In the genomic region with DNA sequence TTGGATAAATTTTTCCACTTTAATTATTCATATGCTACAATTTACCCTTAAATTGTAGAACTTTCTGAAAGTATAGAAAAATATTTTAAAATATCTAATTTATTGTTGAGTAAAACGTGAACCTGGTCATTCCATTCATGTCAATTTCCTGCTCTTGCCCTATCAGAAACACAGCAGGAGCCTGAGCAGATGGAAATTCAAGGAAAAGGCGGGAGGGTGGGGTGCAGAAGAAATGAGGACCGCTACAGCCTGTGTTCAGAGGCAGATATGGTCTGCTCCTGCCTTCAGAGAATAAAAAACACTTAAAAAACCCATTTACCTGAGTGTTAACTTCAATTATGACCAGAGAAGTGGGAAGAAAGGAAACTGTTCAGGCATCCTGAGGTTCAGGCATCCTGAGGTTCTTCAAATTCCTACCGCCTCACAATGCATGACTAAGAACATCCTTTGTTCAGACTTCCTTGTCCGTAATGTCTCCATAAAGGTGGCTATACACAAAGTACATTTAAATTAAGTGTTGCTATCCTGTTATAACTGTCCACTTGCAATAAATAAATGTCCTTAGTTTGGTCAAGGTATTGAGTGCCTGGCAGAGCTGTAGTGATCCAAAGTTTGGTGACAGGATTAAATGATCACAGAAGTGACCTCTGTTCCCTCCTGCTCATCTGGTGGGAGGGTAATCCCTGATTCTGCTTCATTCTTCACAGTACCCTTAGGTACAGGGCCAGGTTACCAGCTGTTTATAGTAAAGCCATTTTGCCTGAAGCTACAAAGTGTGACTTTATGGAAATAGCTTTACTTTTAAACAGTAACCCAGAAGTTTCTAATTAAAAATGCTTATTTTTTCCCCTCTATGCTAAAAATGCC, we compare ENCODE assay signal across 13 cellular contexts.
A peak's percentile ranks its signal among the peaks of the same experiment; 100 is the strongest.
DNase-seq lines count a peak whose midpoint lies in the region; ATAC-seq and TF ChIP-seq lines count a peak whose summit lies in the region.
"Had no signal": no experiment of that assay in that cellular context is flagged by ENCODE, and none has a peak within 500 bp of the region (broad histone marks: within the 10 kb centered on the region; RNA-seq: fewer than 3 reads in every experiment).

No MANE protein-coding gene starts in this region.

- in situ Hi-C loops in KBM-7 (cut with MboI; ENCODE audit: low pct_unique_long_range_greater_than_20kb, low sequenced_read_pairs): no loop called here

- no peak for TF ChIP-seq EP300 in stomach (IDR thresholded peaks at IDR 0.05)

- ATAC-seq in HG03354 (IDR thresholded peaks at IDR 0.05; ENCODE audit: poor library complexity, severe bottlenecking, unreplicated experiment) (peak; percentile 54), lower lobe of right lung (no peak)
- ATAC-seq: A549 had no signal

- WGBS in stomach, 5 donors: 89 to 95% (median 90%) methylated on average over 5 of the region's 5 CpGs

- intact Hi-C loops in stomach (cut with DNase I; ENCODE audit: low total_unique reads) (no loop called here), lower lobe of right lung (cut with DNase I) (no loop called here)

- H3K4me1 ChIP-seq in stomach: peaks cover 0 to 12% (median 6%) of the 10 kb centered on the region in 4 donors
- peaks cover 14% of the 10 kb centered on the region for H3K4me1 ChIP-seq in lower lobe of right lung
- H3K4me1 ChIP-seq: A549 had no signal

- no peak for TF ChIP-seq POLR2A in stomach (IDR thresholded peaks at IDR 0.05)

- H3K27me3 ChIP-seq in stomach (no peaks in the 10 kb centered on the region), lower lobe of right lung (ENCODE audit: low read depth) (no peaks in the 10 kb centered on the region)
- H3K27me3 ChIP-seq: tibial artery had no signal

- DNase-seq in NCI-H748 (lab: John Stamatoyannopoulos, UW; ENCODE audit: unreplicated experiment): peak; percentile 26
- no peak for DNase-seq in NCI-H748 treated with DMSO at 0.1 percent for 48 hours (lab: John Stamatoyannopoulos, UW)
- DNase-seq in epithelial cell of proximal tubule (ENCODE audit: low read depth): peak; percentile 48
- no peak for DNase-seq in stomach
- DNase-seq in KBM-7: no peak
- no peak for DNase-seq in lower lobe of right lung
- DNase-seq in activated CD4-positive, CD25-positive, alpha-beta regulatory T cell (lab: John Stamatoyannopoulos, UW): no peak
- DNase-seq: activated CD4-positive, alpha-beta T cell treated with anti-CD3 and anti-CD28 coated beads, Interleukin-2, amount 50 U/mL, for 1 hour; NCI-H1092 treated with DMSO at 0.1 percent for 48 hours; stimulated activated CD4-positive, alpha-beta T cell treated with anti-CD3 and anti-CD28 coated beads, Interleukin-2, amount 100 ng/mL, for 48 hours; tibial artery had no signal

- H3K9me3 ChIP-seq in stomach (no peaks in the 10 kb centered on the region), lower lobe of right lung (no peaks in the 10 kb centered on the region)
- H3K9me3 ChIP-seq: A549 had no signal

- no peak for TF ChIP-seq CTCF in epithelial cell of proximal tubule (conservative IDR thresholded peaks at IDR 0.05; ENCODE audit: low read depth, low read length)
- TF ChIP-seq CTCF in stomach (IDR thresholded peaks at IDR 0.05): no peak
- TF ChIP-seq CTCF in lower lobe of right lung (IDR thresholded peaks at IDR 0.05): no peak

- peak overlapping the region in 3 of 5 donors; percentile 34 to 45 (median 39) for H3K27ac ChIP-seq in stomach
- no peak overlapping the region for H3K27ac ChIP-seq in lower lobe of right lung
- H3K27ac ChIP-seq: A549, tibial artery had no signal

- H3K4me3 ChIP-seq in epithelial cell of proximal tubule (ENCODE audit: low read depth, low read length) (no peak overlapping the region), stomach (no peak overlapping the region), lower lobe of right lung (no peak overlapping the region)
- H3K4me3 ChIP-seq: A549, tibial artery had no signal

- H3K36me3 ChIP-seq in stomach (peaks cover 0 to 12% (median 3%) of the 10 kb centered on the region in 4 donors), lower lobe of right lung (no peaks in the 10 kb centered on the region)

Comparison
In these comparisons a context has a peak if more than half of its experiments do, and no peak if none do; other contexts are left out.
1. DNase-seq: peak in NCI-H748 (single experiment) and epithelial cell of proximal tubule (single experiment); none in NCI-H748 treated with DMSO at 0.1 percent for 48 hours (single experiment), stomach (single experiment), KBM-7 (single experiment), lower lobe of right lung (single experiment) and activated CD4-positive, CD25-positive, alpha-beta regulatory T cell (0 of 4).